ENCODE assay signal across 26 cellular contexts in genomic region chr10:65497837-65498236, GRCh38.
DNase-seq lines count a peak whose midpoint lies in the region; ATAC-seq, FAIRE-seq and TF ChIP-seq lines count a peak whose summit lies in the region.
"Had no signal": no experiment of that assay in that cellular context is flagged by ENCODE, and none has a peak within 500 bp of the region (broad histone marks: within the 10 kb centered on the region; RNA-seq: fewer than 3 reads in every experiment).

No MANE protein-coding gene starts in this region.

- POLR2A ChIA-PET in PC-3 (lab: Charles Lee; ENCODE audit: unreplicated experiment) = no interaction called here

- H2AFZ ChIP-seq in PC-3 (ENCODE audit: low read length) = no peak overlapping the region

- H3K9me3 ChIP-seq in PC-3 (ENCODE audit: low read length) (no peaks in the 10 kb centered on the region), lower lobe of right lung (no peaks in the 10 kb centered on the region)
- H3K9me3 ChIP-seq: BE2C, BLaER1 had no signal

- TF ChIP-seq CTCF in PC-3 (conservative IDR thresholded peaks at IDR 0.05; ENCODE audit: low read depth, low read length) (no peak), lower lobe of right lung (IDR thresholded peaks at IDR 0.05) (no peak), endothelial cell (IDR thresholded peaks at IDR 0.05; ENCODE audit: unreplicated experiment) (no peak)

- ATAC-seq in PC-3 (no peak), lower lobe of right lung (peak; percentile 59 to 62)
- ATAC-seq: GM12878 had no signal

- BruUV-seq in PC-3 (replicated peaks; lab: Mats Ljungman, UMichigan) = no TSS peak

- H3K4me3 ChIP-seq in PC-3 (ENCODE audit: low read length) (no peak overlapping the region), lower lobe of right lung (no peak overlapping the region)
- H3K4me3 ChIP-seq: BLaER1, GM12878 had no signal

- no peaks in the 10 kb centered on the region for H3K9me3 Mint-ChIP-seq in endothelial cell (ENCODE audit: unreplicated experiment)

- no peak overlapping the region for H3K4me2 ChIP-seq in PC-3 (ENCODE audit: low read length)
- H3K4me2 ChIP-seq: BLaER1 had no signal

- no peaks in the 10 kb centered on the region for H3F3A ChIP-seq in PC-3 (ENCODE audit: low read length, unreplicated experiment)

- intact Hi-C loops in PC-3 (cut with micrococcal nuclease) = no loop called here
- intact Hi-C loops in lower lobe of right lung (cut with DNase I) = no loop called here

- H3K36me3 ChIP-seq in PC-3 (ENCODE audit: low read depth, low read length) (no peaks in the 10 kb centered on the region), lower lobe of right lung (no peaks in the 10 kb centered on the region)
- H3K36me3 ChIP-seq: BE2C, BLaER1 had no signal

- no peaks in the 10 kb centered on the region for H3K27me3 ChIP-seq in PC-3 (ENCODE audit: low read length)
- H3K27me3 ChIP-seq in lower lobe of right lung (ENCODE audit: low read depth) = no peaks in the 10 kb centered on the region
- H3K27me3 ChIP-seq: BE2C, BLaER1 had no signal

- H3K4me3 Mint-ChIP-seq in endothelial cell (ENCODE audit: unreplicated experiment) = no peak overlapping the region
- H3K4me3 Mint-ChIP-seq: CD14-positive monocyte; CD4-positive, alpha-beta memory T cell; CD4-positive, CD25-positive, alpha-beta regulatory T cell; CD8-positive, alpha-beta memory T cell had no signal

- H3K9me2 ChIP-seq in PC-3 (replicated peaks; ENCODE audit: low read length) = no peaks in the 10 kb centered on the region

- no peaks in the 10 kb centered on the region for H3K4me1 ChIP-seq in PC-3 (ENCODE audit: insufficient read depth, low read length)
- no peaks in the 10 kb centered on the region for H3K4me1 ChIP-seq in lower lobe of right lung
- H3K4me1 ChIP-seq: BE2C, BLaER1 had no signal

- no peak overlapping the region for H3K9ac ChIP-seq in PC-3 (ENCODE audit: low read length)
- H3K9ac ChIP-seq: BLaER1 had no signal

- H3K4me1 Mint-ChIP-seq in endothelial cell (ENCODE audit: unreplicated experiment) = no peaks in the 10 kb centered on the region
- H3K4me1 Mint-ChIP-seq: CD14-positive monocyte; CD8-positive, alpha-beta memory T cell had no signal

- H3K27ac ChIP-seq in PC-3 (ENCODE audit: low read length) (no peak overlapping the region), lower lobe of right lung (no peak overlapping the region)
- H3K27ac ChIP-seq: BLaER1 had no signal

- no peaks in the 10 kb centered on the region for H4K20me1 ChIP-seq in PC-3 (ENCODE audit: low read length)
- H4K20me1 ChIP-seq: BLaER1 had no signal

- H3K36me3 Mint-ChIP-seq in endothelial cell (ENCODE audit: low read depth, unreplicated experiment) = no peaks in the 10 kb centered on the region
- H3K36me3 Mint-ChIP-seq: CD14-positive monocyte; CD4-positive, alpha-beta memory T cell; CD4-positive, CD25-positive, alpha-beta regulatory T cell; CD8-positive, alpha-beta memory T cell had no signal

- DNase-seq in PC-3 (peak; percentile 33), lower lobe of right lung (no peak), endothelial cell (ENCODE audit: low spot score) (no peak), RCC 7860 (ENCODE audit: low spot score) (no peak)
- DNase-seq in activated CD4-positive, alpha-beta T cell treated with anti-CD3 and anti-CD28 coated beads for 1 hour = no peak
- DNase-seq: 8988T; ACHN; BE2C; C1 segment of cervical spinal cord; CD4-positive, alpha-beta memory T cell; CD4-positive, CD25-positive, alpha-beta regulatory T cell; CD8-positive, alpha-beta memory T cell; COR-L47; DMS 273 treated with DMSO at 0.1 percent for 48 hours; DMS153; DMS53; DMS79; DND-41; EL; GDM1 had no signal

- H3K79me2 ChIP-seq in PC-3 (ENCODE audit: low read length) = no peaks in the 10 kb centered on the region

- CTCF ChIA-PET in PC-3 (lab: Charles Lee) = no interaction called here

- no peak overlapping the region for H3K27ac Mint-ChIP-seq in endothelial cell (ENCODE audit: unreplicated experiment)
- H3K27ac Mint-ChIP-seq: CD14-positive monocyte; CD4-positive, alpha-beta memory T cell; CD4-positive, CD25-positive, alpha-beta regulatory T cell; CD8-positive, alpha-beta memory T cell had no signal

- no peaks in the 10 kb centered on the region for H3K27me3 Mint-ChIP-seq in endothelial cell (ENCODE audit: unreplicated experiment)
- H3K27me3 Mint-ChIP-seq: CD4-positive, alpha-beta memory T cell; CD4-positive, CD25-positive, alpha-beta regulatory T cell; CD8-positive, alpha-beta memory T cell had no signal

- no peak for FAIRE-seq in RCC 7860 (lab: Jason Lieb, UNC)
- FAIRE-seq: A204.1, GM12878, GM12892, GM18507 had no signal
